Comparison of ENCODE assay signal across 19 cellular contexts in the genomic region with DNA sequence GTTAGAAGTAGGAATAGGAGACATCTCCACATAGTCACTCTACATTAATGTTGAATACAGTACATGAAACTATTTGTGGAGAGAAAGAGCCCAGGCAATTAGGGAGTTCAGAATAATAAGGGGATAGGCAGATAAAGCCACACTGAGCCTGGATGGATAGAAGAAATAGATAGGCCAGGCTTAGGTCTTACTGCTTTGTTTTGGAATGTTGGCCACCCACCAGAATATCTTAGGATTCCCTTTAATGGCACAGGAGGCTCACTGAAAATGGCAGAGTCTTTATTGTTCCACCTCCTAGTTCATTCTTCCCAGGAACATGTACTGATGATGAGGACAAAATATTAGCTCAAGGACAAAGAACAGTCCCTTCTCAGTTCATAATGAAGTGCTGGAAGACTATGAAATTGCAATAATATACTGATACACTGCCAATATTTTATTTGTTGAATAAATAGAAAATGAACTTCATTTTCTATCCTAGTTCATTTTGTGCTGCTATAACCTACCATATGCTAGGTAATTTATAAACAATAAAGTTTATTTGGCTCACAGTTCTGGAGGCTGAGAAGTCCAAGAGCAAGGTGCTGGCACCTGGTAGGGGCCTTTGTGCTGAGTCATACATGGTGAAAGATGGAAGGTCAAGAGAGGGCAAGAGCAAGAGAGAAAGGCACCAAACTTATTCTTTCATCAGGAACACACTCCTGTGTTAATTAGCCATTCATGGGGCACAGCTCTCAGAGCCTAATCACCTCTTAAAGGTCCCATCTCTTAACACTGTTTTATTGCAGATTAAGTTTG.
"Had no signal": no experiment of that assay in that cellular context is flagged by ENCODE, and none has a peak within 500 bp of the region (broad histone marks: within the 10 kb centered on the region; RNA-seq: fewer than 3 reads in every experiment).

No MANE protein-coding gene starts in this region.

- H3K36me3 ChIP-seq: heart right ventricle, neutrophil, spleen, transverse colon had no signal

- FAIRE-seq: frontal cortex, islet of Langerhans had no signal

- ATAC-seq: heart right ventricle; naive thymus-derived CD8-positive, alpha-beta T cell; right cardiac atrium; stimulated activated naive B cell treated with anti-CD40 and anti-IgM and Interleukin-4, amounts not matched to agents 10 μg/mL and 1 μg/mL and 100 μg/mL, for 72 hours; stimulated activated naive CD8-positive, alpha-beta T cell treated with anti-CD3 and anti-CD28 coated beads, Interleukin-15, amount 100 ng/mL, for 72 hours had no signal

- H3K27ac ChIP-seq: coronary artery, heart right ventricle, neutrophil, spleen, testis, transverse colon had no signal

- H3K27me3 ChIP-seq: heart right ventricle, neutrophil, spleen, testis, transverse colon had no signal

- H3K4me3 ChIP-seq: coronary artery, heart right ventricle, spleen, testis, transverse colon had no signal

- DNase-seq: effector CD4-positive, alpha-beta T cell; heart right ventricle; hypothalamus; kidney glomerular epithelial cell; mesendoderm; naive thymus-derived CD8-positive, alpha-beta T cell; posterior cingulate gyrus; right cardiac atrium; spleen; stimulated activated CD4-positive, alpha-beta T cell treated with anti-CD3 and anti-CD28 coated beads, Interleukin-2, amount 100 ng/mL, for 24 hours; stimulated activated CD4-positive, alpha-beta T cell treated with anti-CD3 and anti-CD28 coated beads, Interleukin-4, amount 100 ng/mL, for 4 hours; stimulated activated naive B cell treated with anti-CD40 and anti-IgM and Interleukin-4, amounts not matched to agents 10 μg/mL and 1 μg/mL and 100 μg/mL, for 72 hours; stimulated activated naive CD8-positive, alpha-beta T cell treated with anti-CD3 and anti-CD28 coated beads, Interleukin-15, amount 100 ng/mL, for 72 hours; testis; transverse colon had no signal

- H3K9me3 ChIP-seq: neutrophil, testis, transverse colon had no signal

- H3K4me1 ChIP-seq: heart right ventricle, spleen, testis, transverse colon had no signal
